In genomic region chr3:138817685-138818084, GRCh38 we compare ENCODE assay signal across 31 cellular contexts. TPM values are rescaled to one million over a fixed set of nuclear protein-coding genes. Genes with fewer than 3 reads are reported as not detected.
A peak's percentile ranks its signal among the peaks of the same experiment; 100 is the strongest.
DNase-seq lines count a peak whose midpoint lies in the region; TF ChIP-seq lines count a peak whose summit lies in the region.
"Had no signal": no experiment of that assay in that cellular context is flagged by ENCODE, and none has a peak within 500 bp of the region (broad histone marks: within the 10 kb centered on the region; RNA-seq: fewer than 3 reads in every experiment).

No MANE protein-coding gene starts in this region.

- H3K36me3 ChIP-seq in parathyroid adenoma (ENCODE audit: control insufficient read depth, insufficient read depth, low read length) = no peaks in the 10 kb centered on the region
- H3K36me3 ChIP-seq in CD8-positive, alpha-beta memory T cell (ENCODE audit: insufficient read depth, low read length) = no peaks in the 10 kb centered on the region
- H3K36me3 ChIP-seq: adrenal gland, BE2C, gastrocnemius medialis, MG63, thoracic aorta, uterus had no signal

- CTCF ChIA-PET in CD8-positive, alpha-beta memory T cell (lab: Charles Lee) = interaction anchor here (1.3 to 1.4 kb wide), 2 partner anchors 98 to 119 kb away, joined by 3 to 5 read pairs; no protein-coding TSS in a partner anchor

- H3K27me3 ChIP-seq in HL-60 (ENCODE audit: insufficient read depth, poor library complexity, severe bottlenecking) (no peaks in the 10 kb centered on the region), parathyroid adenoma (ENCODE audit: control insufficient read depth, insufficient read depth, low read length) (no peaks in the 10 kb centered on the region)
- no peaks in the 10 kb centered on the region for H3K27me3 ChIP-seq in CD8-positive, alpha-beta memory T cell (ENCODE audit: insufficient read depth, low read length, poor library complexity, severe bottlenecking)
- H3K27me3 ChIP-seq: adrenal gland, BE2C, gastrocnemius medialis, MG63, uterus had no signal

- H2AFZ ChIP-seq in parathyroid adenoma = no peak overlapping the region
- H2AFZ ChIP-seq: GM23248 had no signal

- H3K4me3 ChIP-seq in HL-60 (replicated peaks; ENCODE audit: insufficient read depth, low read length) = no peak overlapping the region
- no peak overlapping the region for H3K4me3 ChIP-seq in parathyroid adenoma (ENCODE audit: low read depth, low read length)
- H3K4me3 ChIP-seq in CD8-positive, alpha-beta memory T cell (ENCODE audit: low read length) = no peak overlapping the region
- H3K4me3 ChIP-seq: adrenal gland, gastrocnemius medialis, GM23248, lung, MG63, thoracic aorta, uterus had no signal

- H3K4me1 ChIP-seq in parathyroid adenoma = no peaks in the 10 kb centered on the region
- H3K4me1 ChIP-seq in CD8-positive, alpha-beta memory T cell (ENCODE audit: insufficient read depth, low read length) = peaks cover 15% of the 10 kb centered on the region
- H3K4me1 ChIP-seq: BE2C, Caco-2, uterus had no signal

- peaks cover 0 to 5% (median 0%) of the 10 kb centered on the region in 3 donors for H3K27me3 Mint-ChIP-seq in CD14-positive monocyte (ENCODE audit: low read depth in 3 of 3)
- no peaks in the 10 kb centered on the region for H3K27me3 Mint-ChIP-seq in CD8-positive, alpha-beta memory T cell
- H3K27me3 Mint-ChIP-seq: activated CD4-positive, alpha-beta memory T cell treated with anti-CD3 and anti-CD28 coated beads for 36 hours; activated naive CD4-positive, alpha-beta T cell treated with anti-CD3 and anti-CD28 coated beads, Interleukin-2, amount 10 ng/mL, durations not matched to agents 7 days and 5 days had no signal

- H3K4me1 Mint-ChIP-seq in CD14-positive monocyte = peaks cover 33% of the 10 kb centered on the region
- H3K4me1 Mint-ChIP-seq in CD8-positive, alpha-beta memory T cell = peaks cover 32 to 56% (median 54%) of the 10 kb centered on the region in 3 donors

- peak overlapping the region; percentile 68 to 94 (median 92) for H3K27ac Mint-ChIP-seq in CD14-positive monocyte
- H3K27ac Mint-ChIP-seq in CD8-positive, alpha-beta memory T cell = no peak overlapping the region
- H3K27ac Mint-ChIP-seq: activated naive CD4-positive, alpha-beta T cell treated with anti-CD3 and anti-CD28 coated beads, Interleukin-2, amount 10 ng/mL, durations not matched to agents 7 days and 5 days; HFFc6 had no signal

- intact Hi-C loops in CD14-positive monocyte (cut with micrococcal nuclease) = no loop called here

- H3K9me3 Mint-ChIP-seq in CD14-positive monocyte = peaks cover 0 to 3% (median 0%) of the 10 kb centered on the region in 7 donors
- H3K9me3 Mint-ChIP-seq in CD8-positive, alpha-beta memory T cell = peaks cover 0 to 1% (median 0%) of the 10 kb centered on the region in 5 donors
- H3K9me3 Mint-ChIP-seq: activated CD4-positive, alpha-beta memory T cell treated with anti-CD3 and anti-CD28 coated beads for 36 hours; activated naive CD4-positive, alpha-beta T cell treated with anti-CD3 and anti-CD28 coated beads, Interleukin-2, amount 10 ng/mL, durations not matched to agents 7 days and 5 days; HFFc6; natural killer cell had no signal

- H3K4me2 ChIP-seq in parathyroid adenoma (ENCODE audit: low read length) = peak overlapping the region; percentile 61

- H3K36me3 Mint-ChIP-seq in CD14-positive monocyte = peaks cover 8 to 34% of the 10 kb centered on the region in 2 donors
- H3K36me3 Mint-ChIP-seq in CD8-positive, alpha-beta memory T cell = peaks cover 0 to 6% (median 3%) of the 10 kb centered on the region in 3 donors
- H3K36me3 Mint-ChIP-seq: activated CD4-positive, alpha-beta memory T cell treated with anti-CD3 and anti-CD28 coated beads for 36 hours; natural killer cell had no signal

- no peak overlapping the region for H3K4me3 Mint-ChIP-seq in CD14-positive monocyte
- H3K4me3 Mint-ChIP-seq in CD8-positive, alpha-beta memory T cell = no peak overlapping the region
- H3K4me3 Mint-ChIP-seq: activated CD4-positive, alpha-beta memory T cell treated with anti-CD3 and anti-CD28 coated beads for 36 hours; activated naive CD4-positive, alpha-beta T cell treated with anti-CD3 and anti-CD28 coated beads, Interleukin-2, amount 10 ng/mL, durations not matched to agents 7 days and 5 days; HFFc6; natural killer cell had no signal

- DNase-seq in CD14-positive monocyte (ENCODE audit: low spot score) = no peak
- DNase-seq in HL-60 (ENCODE audit: low read depth in 1 of 2, low spot score in 1 of 2) = no peak
- peak; percentile 13 for DNase-seq in dermis blood vessel endothelial cell
- DNase-seq in dedifferentiated amniotic fluid mesenchymal stem cell (ENCODE audit: extremely low spot score) = no peak
- no peak for DNase-seq in GM03348 (ENCODE audit: low spot score)
- no peak for DNase-seq in CD8-positive, alpha-beta memory T cell
- DNase-seq in DMS 273 (lab: John Stamatoyannopoulos, UW; ENCODE audit: unreplicated experiment) = no peak
- DNase-seq: activated CD4-positive, alpha-beta memory T cell treated with anti-CD3 and anti-CD28 coated beads for 36 hours; activated CD4-positive, alpha-beta T cell treated with anti-CD3 and anti-CD28 coated beads for 1 hour; activated CD8-positive, alpha-beta memory T cell treated with anti-CD3 and anti-CD28 coated beads, Interleukin-2, amount 50 U/mL, for 4 hours; activated naive CD4-positive, alpha-beta T cell treated with anti-CD3 and anti-CD28 coated beads, Interleukin-2, amount 10 ng/mL, durations not matched to agents 7 days and 5 days; adrenal gland; BE2C; Caco-2; DND-41; gastrocnemius medialis; GM23248; HFFc6; MG63; natural killer cell; NCI-H1105 treated with DMSO at 0.1 percent for 48 hours; NCI-H2029; NCI-H226; NCI-H69; occipital lobe; SHP77 treated with DMSO at 0.1 percent for 48 hours; stimulated activated naive CD8-positive, alpha-beta T cell treated with anti-CD3 and anti-CD28 coated beads, Interleukin-15, Interleukin-2, amounts not matched to agents 100 U/mL and 50 U/mL, for 24 hours; uterus had no signal

- H3K27ac ChIP-seq in HL-60 (replicated peaks) = peak overlapping the region; percentile 47
- H3K27ac ChIP-seq in parathyroid adenoma = no peak overlapping the region
- no peak overlapping the region for H3K27ac ChIP-seq in CD8-positive, alpha-beta memory T cell (ENCODE audit: low read depth, low read length)
- H3K27ac ChIP-seq: gastrocnemius medialis, GM23248, thoracic aorta, uterus had no signal

- no peak overlapping the region for H3K9ac ChIP-seq in parathyroid adenoma
- H3K9ac ChIP-seq: GM23248 had no signal

- POLR2A ChIA-PET in CD8-positive, alpha-beta memory T cell (lab: Charles Lee) = interaction anchor here (0.7 kb wide), 1 partner anchor 14 kb away, joined by 3 read pairs; no protein-coding TSS in a partner anchor

- no peaks in the 10 kb centered on the region for H3K9me3 ChIP-seq in parathyroid adenoma (ENCODE audit: control insufficient read depth, low read length)
- H3K9me3 ChIP-seq in CD8-positive, alpha-beta memory T cell (ENCODE audit: low read length) = no peaks in the 10 kb centered on the region
- H3K9me3 ChIP-seq: adrenal gland, BE2C, Caco-2, gastrocnemius medialis, MG63, thoracic aorta, uterus had no signal

- H3K79me2 ChIP-seq in parathyroid adenoma = peaks cover 29% of the 10 kb centered on the region

- no peak for TF ChIP-seq CTCF in CD14-positive monocyte (IDR thresholded peaks at IDR 0.05)
- no peak for TF ChIP-seq CTCF in HL-60 (IDR thresholded peaks at IDR 0.05; ENCODE audit: insufficient read depth, low read length)
- no peak for TF ChIP-seq CTCF in parathyroid adenoma (IDR thresholded peaks at IDR 0.05)

RNA-seq across cellular contexts. Expression of gene PIK3CB, which starts 17.0 kb away (rescaled TPM):
- polyA plus RNA-seq in CD14-positive monocyte = 10 to 100 TPM; 20.4 to 33.6 TPM
- total RNA-seq in dermis blood vessel endothelial cell = 16.7 and 33.4 TPM in 2 replicates
- 10 to 100 TPM; 17.3 to 17.6 TPM for total RNA-seq in CD8-positive, alpha-beta memory T cell
- 17.1 TPM for polyA plus RNA-seq in CD8-positive, alpha-beta memory T cell

Comparison
In these comparisons a context has a peak if more than half of its experiments do, and no peak if none do; other contexts are left out.
1. H3K27ac Mint-ChIP-seq: peak in CD14-positive monocyte (7 of 7); none in CD8-positive, alpha-beta memory T cell (0 of 8).